In the genomic region with DNA sequence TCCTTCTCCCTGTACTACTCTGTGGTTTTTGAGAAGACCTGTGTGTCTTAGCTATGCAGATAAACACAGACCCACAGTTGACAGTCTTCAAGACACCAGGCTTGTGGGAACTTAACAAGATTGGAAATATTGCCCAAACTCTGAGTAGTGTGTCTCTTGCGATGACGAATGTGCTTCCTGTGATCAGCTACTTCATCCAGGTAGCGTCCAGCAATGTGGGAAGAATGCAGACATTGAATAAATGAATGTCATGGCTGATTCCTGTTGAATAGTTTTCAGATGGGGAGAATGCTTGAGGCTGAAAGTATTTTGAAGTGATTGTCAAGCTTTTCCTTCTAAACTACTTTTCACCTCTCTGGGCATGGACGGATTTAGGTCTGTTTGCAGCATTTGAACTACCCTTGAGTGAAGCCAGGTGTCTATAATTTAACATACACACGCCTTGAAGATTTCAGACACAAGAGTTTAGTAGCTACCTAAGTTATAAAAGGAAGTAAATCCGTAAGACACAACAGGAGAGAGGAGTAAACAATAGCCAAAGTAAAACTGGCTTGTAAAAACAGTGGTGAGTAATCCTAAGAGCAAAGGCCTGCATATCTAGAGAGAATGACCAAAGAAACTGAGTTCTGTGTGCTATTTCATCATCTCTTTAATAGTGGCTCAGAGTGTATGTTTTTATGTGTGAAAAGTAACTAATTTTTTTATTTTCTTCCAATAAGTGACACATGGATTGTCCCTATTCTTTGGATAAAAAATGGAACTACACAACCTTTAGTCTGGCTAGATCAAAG, we compare ENCODE assay signal across 25 cellular contexts. TPM values are rescaled to one million over a fixed set of nuclear protein-coding genes. Genes with fewer than 3 reads are reported as not detected.
A peak's percentile ranks its signal among the peaks of the same experiment; 100 is the strongest.
DNase-seq lines count a peak whose midpoint lies in the region; ATAC-seq, FAIRE-seq and TF ChIP-seq lines count a peak whose summit lies in the region.
"Had no signal": no experiment of that assay in that cellular context is flagged by ENCODE, and none has a peak within 500 bp of the region (broad histone marks: within the 10 kb centered on the region; RNA-seq: fewer than 3 reads in every experiment).

No MANE protein-coding gene starts in this region.

- no peak overlapping the region for H3K27ac ChIP-seq in PC-3 (ENCODE audit: low read length)
- H3K27ac ChIP-seq in endothelial cell of umbilical vein (ENCODE audit: insufficient read depth, low read depth, low read length) = no peak overlapping the region
- no peak overlapping the region for H3K27ac ChIP-seq in trophoblast cell (ENCODE audit: low read depth, low read length)
- H3K27ac ChIP-seq in transverse colon = no peak overlapping the region
- H3K27ac ChIP-seq: dorsolateral prefrontal cortex, SJCRH30, tibial nerve had no signal

- ATAC-seq in PC-3 = peak; percentile 93
- ATAC-seq: activated T-helper 17 cell treated with anti-CD3 and anti-CD28 coated beads, Interleukin-2, amount 50 U/mL, for 72 hours; CD8-positive, alpha-beta T cell; left colon; natural killer cell treated with Interleukin-12 subunit alpha and Interleukin-12 subunit beta and Interleukin-15 and Interleukin-18, amount 100 ng/mL, for 72 hours; stimulated activated naive CD8-positive, alpha-beta T cell treated with anti-CD3 and anti-CD28 coated beads, Interleukin-15, Interleukin-2, amounts not matched to agents 100 U/mL and 50 U/mL, for 24 hours had no signal

- intact Hi-C loops in PC-3 (cut with micrococcal nuclease) (no loop called here), endothelial cell of umbilical vein (cut with micrococcal nuclease) (no loop called here), cardiac septum (cut with DNase I) (no loop called here), transverse colon (cut with DNase I; ENCODE audit: low total_unique reads) (no loop called here)

- TF ChIP-seq EP300 in transverse colon (IDR thresholded peaks at IDR 0.05; ENCODE audit: low read depth) = no peak

- H3K27me3 ChIP-seq in PC-3 (ENCODE audit: low read length) (no peaks in the 10 kb centered on the region), endothelial cell of umbilical vein (ENCODE audit: control insufficient read depth in 2 of 2, insufficient read depth in 2 of 2, low read length in 2 of 2) (no peaks in the 10 kb centered on the region), trophoblast cell (ENCODE audit: insufficient read depth, low read length) (no peaks in the 10 kb centered on the region), transverse colon (no peaks in the 10 kb centered on the region)
- H3K27me3 ChIP-seq: dorsolateral prefrontal cortex, SJCRH30, tibial nerve had no signal

- TF ChIP-seq POLR2A in H54 (IDR thresholded peaks at IDR 0.05; ENCODE audit: low read depth, low read length) (no peak), endothelial cell of umbilical vein (IDR thresholded peaks at IDR 0.05; ENCODE audit: low read depth, low read length) (no peak), transverse colon (IDR thresholded peaks at IDR 0.05) (no peak)

- no peak for TF ChIP-seq CTCF in PC-3 (conservative IDR thresholded peaks at IDR 0.05; ENCODE audit: low read depth, low read length)
- TF ChIP-seq CTCF in endothelial cell of umbilical vein (IDR thresholded peaks at IDR 0.05; ENCODE audit: extremely low read depth in 1 of 2, insufficient read depth in 1 of 2, low read depth in 1 of 2, low read length in 2 of 2) = no peak
- no peak for TF ChIP-seq CTCF in transverse colon (IDR thresholded peaks at IDR 0.05)

- peaks cover 10% of the 10 kb centered on the region; the same call in 1 of the 2 replicates for H3K4me1 ChIP-seq in PC-3 (ENCODE audit: insufficient read depth, low read length)
- no peaks in the 10 kb centered on the region for H3K4me1 ChIP-seq in endothelial cell of umbilical vein (ENCODE audit: control insufficient read depth, extremely low read depth, insufficient read depth, low read length)
- no peaks in the 10 kb centered on the region for H3K4me1 ChIP-seq in trophoblast cell (ENCODE audit: control insufficient read depth in 1 of 2, insufficient read depth in 2 of 2, low read length in 2 of 2)
- H3K4me1 ChIP-seq in transverse colon = no peaks in the 10 kb centered on the region
- H3K4me1 ChIP-seq: SJCRH30, tibial nerve had no signal

- H4K91ac ChIP-seq in trophoblast cell (ENCODE audit: low read depth, low read length) = no peak overlapping the region

- no peak overlapping the region for H3K23ac ChIP-seq in trophoblast cell (ENCODE audit: low read length)

- BruUV-seq in PC-3 (replicated peaks; lab: Mats Ljungman, UMichigan) (no TSS peak), endothelial cell of umbilical vein (replicated peaks; lab: Mats Ljungman, UMichigan) (no TSS peak)

- no peaks in the 10 kb centered on the region for H3K9me2 ChIP-seq in PC-3 (replicated peaks; ENCODE audit: low read length)

- H3K79me1 ChIP-seq in trophoblast cell (ENCODE audit: low read length) = no peaks in the 10 kb centered on the region

- H2BK120ac ChIP-seq in trophoblast cell (ENCODE audit: insufficient read depth, low read length, poor library complexity) = no peak overlapping the region

- dilution Hi-C loops in endothelial cell of umbilical vein (cut with MboI; ENCODE audit: extremely low pct_ligation_motif_present, low sequenced_read_pairs) = no loop called here

- H2AK5ac ChIP-seq in trophoblast cell (ENCODE audit: low read length) = no peak overlapping the region

- in situ Hi-C loops in transverse colon (cut with MboI; ENCODE audit: low pct_ligation_motif_present in 1 of 4, low pct_unique_long_range_greater_than_20kb in 1 of 4, low sequenced_read_pairs in 3 of 4) = no loop called here

- no peaks in the 10 kb centered on the region for H3F3A ChIP-seq in PC-3 (ENCODE audit: low read length, unreplicated experiment)

- POLR2A ChIA-PET in PC-3 (lab: Charles Lee; ENCODE audit: unreplicated experiment) = interaction anchor here (0.6 kb wide), 1 partner anchor 21 kb away, joined by 3 read pairs; no protein-coding TSS in a partner anchor
- POLR2A ChIA-PET in endothelial cell of umbilical vein (lab: Charles Lee) = no interaction called here

- H3K4me2 ChIP-seq in PC-3 (ENCODE audit: low read length) (peak overlapping the region; percentile 12; the same call in 1 of the 2 replicates), endothelial cell of umbilical vein (ENCODE audit: insufficient read depth, low read length) (no peak overlapping the region), trophoblast cell (ENCODE audit: low read length) (no peak overlapping the region)

- H3K36me3 ChIP-seq in PC-3 (ENCODE audit: low read depth, low read length) (no peaks in the 10 kb centered on the region), endothelial cell of umbilical vein (ENCODE audit: control insufficient read depth in 2 of 2, extremely low read depth in 1 of 2, insufficient read depth in 2 of 2, low read length in 2 of 2) (no peaks in the 10 kb centered on the region), trophoblast cell (ENCODE audit: control insufficient read depth in 1 of 2, insufficient read depth in 2 of 2, low read length in 2 of 2) (no peaks in the 10 kb centered on the region), transverse colon (no peaks in the 10 kb centered on the region)
- H3K36me3 ChIP-seq: SJCRH30, tibial nerve had no signal

- no peak overlapping the region for H2BK5ac ChIP-seq in trophoblast cell (ENCODE audit: low read depth, low read length, poor library complexity)

- no peak for DNase-seq in H54 (ENCODE audit: insufficient read length, low spot score)
- DNase-seq in PC-3 = peak; percentile 43
- DNase-seq in endothelial cell of umbilical vein (ENCODE audit: low read depth, low spot score) = peak; percentile 6
- peak; percentile 52 to 69 for DNase-seq in trophoblast cell
- DNase-seq in AML-193 (lab: John Stamatoyannopoulos, UW) = no peak
- DNase-seq in cardiac septum (ENCODE audit: low spot score) = no peak
- DNase-seq in MV-4-11 (lab: John Stamatoyannopoulos, UW) = no peak
- DNase-seq in transverse colon = no peak
- DNase-seq: activated CD4-positive, alpha-beta T cell treated with anti-CD3 and anti-CD28 coated beads, Interleukin-2, amount 10 ng/mL, durations not matched to agents 24 days and 14 days; activated naive CD8-positive, alpha-beta T cell treated with anti-CD3 and anti-CD28 coated beads, Interleukin-2, amount 10 ng/mL, durations not matched to agents 7 days and 5 days; CD8-positive, alpha-beta T cell; DMS53; dorsolateral prefrontal cortex; H7; left colon; MM.1S; NCI-H1694; posterior cingulate gyrus; SJCRH30; stimulated activated CD4-positive, alpha-beta T cell treated with anti-CD3 and anti-CD28 coated beads, Interleukin-2, amount 100 ng/mL, for 24 hours; stimulated activated naive CD8-positive, alpha-beta T cell treated with anti-CD3 and anti-CD28 coated beads, Interleukin-15, Interleukin-2, amounts not matched to agents 100 U/mL and 50 U/mL, for 24 hours had no signal

- H3K79me2 ChIP-seq in PC-3 (ENCODE audit: low read length) = no peaks in the 10 kb centered on the region
- H3K79me2 ChIP-seq in endothelial cell of umbilical vein (ENCODE audit: control insufficient read depth, insufficient read depth, low read length) = no peaks in the 10 kb centered on the region
- no peaks in the 10 kb centered on the region for H3K79me2 ChIP-seq in trophoblast cell (ENCODE audit: control insufficient read depth, insufficient read depth, low read length, poor library complexity)

- no peak overlapping the region for H4K12ac ChIP-seq in trophoblast cell (ENCODE audit: low read depth, low read length)

- no peak overlapping the region for H4K8ac ChIP-seq in trophoblast cell (ENCODE audit: low read depth, low read length)

- H3K4me3 ChIP-seq in PC-3 (ENCODE audit: low read length) = no peak overlapping the region
- no peak overlapping the region for H3K4me3 ChIP-seq in endothelial cell of umbilical vein (replicated peaks in 1 of 3; ENCODE audit: insufficient read depth in 1 of 3, low read depth in 1 of 3, low read length in 3 of 3)
- no peak overlapping the region for H3K4me3 ChIP-seq in trophoblast cell (ENCODE audit: low read depth, low read length)
- H3K4me3 ChIP-seq in transverse colon = no peak overlapping the region
- H3K4me3 ChIP-seq: dorsolateral prefrontal cortex, SJCRH30, tibial nerve had no signal

- H2BK12ac ChIP-seq in trophoblast cell (ENCODE audit: low read length) = no peak overlapping the region

- CTCF ChIA-PET in PC-3 (lab: Charles Lee) = no interaction called here
- CTCF ChIA-PET in endothelial cell of umbilical vein (lab: Charles Lee) = interaction anchor here (0.8 kb wide), 1 partner anchor 41 kb away, joined by 3 read pairs; no protein-coding TSS in a partner anchor

- H3K14ac ChIP-seq in trophoblast cell (ENCODE audit: low read length) = no peak overlapping the region

- H4K20me1 ChIP-seq in PC-3 (ENCODE audit: low read length) = no peaks in the 10 kb centered on the region
- no peaks in the 10 kb centered on the region for H4K20me1 ChIP-seq in endothelial cell of umbilical vein (replicated peaks; ENCODE audit: control insufficient read depth, extremely low read depth, insufficient read depth, low read length)

- no peak overlapping the region for H3K4ac ChIP-seq in trophoblast cell (ENCODE audit: low read depth, low read length)

- H3K9me1 ChIP-seq in endothelial cell of umbilical vein (replicated peaks; ENCODE audit: control insufficient read depth, extremely low read depth, insufficient read depth, low read length) = no peaks in the 10 kb centered on the region

- H3K18ac ChIP-seq in trophoblast cell (ENCODE audit: low read length) = no peak overlapping the region

- FAIRE-seq in H54 (lab: Jason Lieb, UNC) (peak; percentile 11), endothelial cell of umbilical vein (lab: Jason Lieb, UNC) (no peak)

- H3K9me3 ChIP-seq in PC-3 (ENCODE audit: low read length) (no peaks in the 10 kb centered on the region), endothelial cell of umbilical vein (replicated peaks; ENCODE audit: control insufficient read depth, insufficient read depth, low read length) (no peaks in the 10 kb centered on the region), trophoblast cell (ENCODE audit: insufficient read depth, low read depth, low read length) (no peaks in the 10 kb centered on the region), transverse colon (no peaks in the 10 kb centered on the region)
- H3K9me3 ChIP-seq: SJCRH30, tibial nerve had no signal

- H3K9ac ChIP-seq in PC-3 (ENCODE audit: low read length) = no peak overlapping the region
- H3K9ac ChIP-seq in endothelial cell of umbilical vein (replicated peaks; ENCODE audit: extremely low read depth, insufficient read depth, low read length) = no peak overlapping the region
- no peak overlapping the region for H3K9ac ChIP-seq in trophoblast cell (ENCODE audit: low read length)

- WGBS in trophoblast cell (ENCODE audit: extremely low coverage, insufficient coverage, insufficient read length) = no CpG with 5 or more reads among the region's 6 CpGs
- WGBS in transverse colon (ENCODE audit: low coverage in 1 of 2), 2 donors = 66% methylated on average over 6 of the region's 6 CpGs

- H2AFZ ChIP-seq in PC-3 (ENCODE audit: low read length) = peak overlapping the region; percentile 64; the same call in 1 of the 2 replicates
- H2AFZ ChIP-seq in endothelial cell of umbilical vein (ENCODE audit: low read depth, low read length) = no peak overlapping the region
- H2AFZ ChIP-seq in trophoblast cell (ENCODE audit: insufficient read depth, low read length, poor library complexity) = no peak overlapping the region

RNA-seq across cellular contexts. Expression of a gene that starts 30.0 kb away (rescaled TPM):
- total RNA-seq in PC-3 (2014; rRNA removed) (not detected in 2 replicates), endothelial cell of umbilical vein (0.58 TPM in 1 of 2 replicates, not detected in the other), cardiac septum (not detected), transverse colon (not detected)
- polyA plus RNA-seq in endothelial cell of umbilical vein = 0.10 TPM in 1 of 2 replicates, not detected in the other
- polyA plus RNA-seq in endothelial cell of umbilical vein (2011; cell fraction: cytosol; rRNA removed) = 0.25 and 0.48 TPM in 2 replicates
- polyA plus RNA-seq in endothelial cell of umbilical vein (2011; cell fraction: nucleus; rRNA removed) = 0.08 and 0.43 TPM in 2 replicates
- 0.29 TPM in 1 of 2 replicates, not detected in the other for polyA plus RNA-seq in endothelial cell of umbilical vein (2012)
- not detected in 2 replicates for polyA minus RNA-seq in endothelial cell of umbilical vein
- not detected for polyA minus RNA-seq in endothelial cell of umbilical vein (2011; cell fraction: cytosol; rRNA and poly(A)+ RNA removed)
- polyA minus RNA-seq in endothelial cell of umbilical vein (2011; cell fraction: nucleus; rRNA and poly(A)+ RNA removed) = not detected in 2 replicates
- 0.06 and 0.10 TPM in 2 replicates for polyA plus RNA-seq in trophoblast cell (2013)
- total RNA-seq: activated CD4-positive, alpha-beta T cell treated with anti-CD3 and anti-CD28 coated beads, Interleukin-2, amount 10 ng/mL, durations not matched to agents 24 days and 14 days; activated naive CD8-positive, alpha-beta T cell treated with anti-CD3 and anti-CD28 coated beads, Interleukin-2, amount 10 ng/mL, durations not matched to agents 7 days and 5 days; activated T-helper 17 cell treated with anti-CD3 and anti-CD28 coated beads, Interleukin-2, amount 50 U/mL, for 72 hours; H7; left colon; natural killer cell treated with Interleukin-12 subunit alpha and Interleukin-12 subunit beta and Interleukin-15 and Interleukin-18, amount 100 ng/mL, for 72 hours; T-helper 1 cell treated with Interleukin-12 subunit alpha and Interleukin-12 subunit beta and Interleukin-4 antibody, amounts not matched to agents 30 ng/mL and 1 ng/mL, for 36 hours had no signal

RNA-seq across cellular contexts. Expression of a gene that starts 40.0 kb away (rescaled TPM):
- total RNA-seq in PC-3 (2014; rRNA removed) (not detected in 2 replicates), endothelial cell of umbilical vein (0.28 and 0.38 TPM in 2 replicates), cardiac septum (0.27 TPM), transverse colon (1 to 10 TPM in 2 of 4 donors, not detected in 2; 1.4 to 7.6 TPM)
- polyA plus RNA-seq in endothelial cell of umbilical vein = 0.11 TPM in 2 replicates
- 0.10 and 0.17 TPM in 2 replicates for polyA plus RNA-seq in endothelial cell of umbilical vein (2011; cell fraction: cytosol; rRNA removed)
- 0.39 and 1.6 TPM in 2 replicates for polyA plus RNA-seq in endothelial cell of umbilical vein (2011; cell fraction: nucleus; rRNA removed)
- not detected in 2 replicates for polyA plus RNA-seq in endothelial cell of umbilical vein (2012)
- 0.11 TPM in 1 of 2 replicates, not detected in the other for polyA minus RNA-seq in endothelial cell of umbilical vein
- not detected for polyA minus RNA-seq in endothelial cell of umbilical vein (2011; cell fraction: cytosol; rRNA and poly(A)+ RNA removed)
- 0.58 and 0.82 TPM in 2 replicates for polyA minus RNA-seq in endothelial cell of umbilical vein (2011; cell fraction: nucleus; rRNA and poly(A)+ RNA removed)
- 0.42 and 0.66 TPM in 2 replicates for polyA plus RNA-seq in trophoblast cell (2013)
- total RNA-seq: activated CD4-positive, alpha-beta T cell treated with anti-CD3 and anti-CD28 coated beads, Interleukin-2, amount 10 ng/mL, durations not matched to agents 24 days and 14 days; activated naive CD8-positive, alpha-beta T cell treated with anti-CD3 and anti-CD28 coated beads, Interleukin-2, amount 10 ng/mL, durations not matched to agents 7 days and 5 days; CD8-positive, alpha-beta T cell; natural killer cell treated with Interleukin-12 subunit alpha and Interleukin-12 subunit beta and Interleukin-15 and Interleukin-18, amount 100 ng/mL, for 72 hours; T-helper 1 cell treated with Interleukin-12 subunit alpha and Interleukin-12 subunit beta and Interleukin-4 antibody, amounts not matched to agents 30 ng/mL and 1 ng/mL, for 36 hours had no signal

Comparison
In these comparisons a context has a peak if more than half of its experiments do, and no peak if none do; other contexts are left out.
1. DNase-seq: peak in PC-3 (single experiment), endothelial cell of umbilical vein (single experiment) and trophoblast cell (2 of 2); none in H54 (single experiment), AML-193 (0 of 2), cardiac septum (single experiment), MV-4-11 (single experiment) and transverse colon (single experiment).